Comparison of ENCODE assay signal across 1 cellular context in the genomic region with DNA sequence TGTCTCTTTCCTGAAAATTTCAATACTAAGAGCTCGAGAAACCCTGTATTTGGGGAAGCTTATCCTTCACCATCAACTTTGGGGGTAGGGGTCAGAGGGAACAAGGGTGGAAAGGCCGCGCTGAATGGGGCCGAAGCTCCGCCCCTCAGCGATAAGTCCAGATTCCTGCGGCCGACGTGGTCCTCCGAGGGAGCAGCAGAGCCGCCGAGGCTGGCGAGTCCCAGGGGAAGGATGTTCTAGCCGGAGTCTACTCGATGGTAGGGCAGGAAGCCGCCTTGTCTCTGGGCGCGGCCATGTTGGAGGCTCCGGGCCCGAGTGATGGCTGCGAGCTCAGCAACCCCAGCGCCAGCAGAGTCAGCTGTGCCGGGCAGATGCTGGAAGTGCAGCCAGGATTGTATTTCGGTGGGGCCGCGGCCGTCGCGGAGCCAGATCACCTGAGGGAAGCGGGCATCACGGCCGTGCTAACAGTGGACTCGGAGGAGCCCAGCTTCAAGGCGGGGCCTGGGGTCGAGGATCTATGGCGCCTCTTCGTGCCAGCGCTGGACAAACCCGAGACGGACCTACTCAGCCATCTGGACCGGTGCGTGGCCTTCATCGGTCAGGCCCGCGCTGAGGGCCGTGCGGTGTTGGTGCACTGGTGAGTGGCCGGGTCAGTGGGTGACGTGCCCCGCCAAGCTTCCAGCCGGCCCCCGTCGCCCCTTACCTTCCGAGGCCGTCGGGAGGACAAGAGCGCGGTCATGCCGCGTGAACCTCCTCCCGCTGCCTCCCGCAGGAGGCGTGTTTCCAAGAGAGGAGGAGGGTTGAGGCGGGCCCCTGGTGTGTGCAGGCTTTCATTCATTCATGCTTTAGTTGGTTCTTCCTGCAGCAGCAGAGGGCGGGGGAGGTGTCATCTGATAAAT.
TF ChIP-seq lines count a peak whose summit lies in the region.

A gene with protein sequence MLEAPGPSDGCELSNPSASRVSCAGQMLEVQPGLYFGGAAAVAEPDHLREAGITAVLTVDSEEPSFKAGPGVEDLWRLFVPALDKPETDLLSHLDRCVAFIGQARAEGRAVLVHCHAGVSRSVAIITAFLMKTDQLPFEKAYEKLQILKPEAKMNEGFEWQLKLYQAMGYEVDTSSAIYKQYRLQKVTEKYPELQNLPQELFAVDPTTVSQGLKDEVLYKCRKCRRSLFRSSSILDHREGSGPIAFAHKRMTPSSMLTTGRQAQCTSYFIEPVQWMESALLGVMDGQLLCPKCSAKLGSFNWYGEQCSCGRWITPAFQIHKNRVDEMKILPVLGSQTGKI (plus strand): TSS at position 278 of the 899 bp plus-strand sequence. CDS start 16 bp downstream, at position 294.

TF ChIP-seq in HepG2, 621 proteins besides CTCF, POLR2A, EP300 and RAD21 (continued from another document and continues in another):
- TF ChIP-seq, protein P1, sequence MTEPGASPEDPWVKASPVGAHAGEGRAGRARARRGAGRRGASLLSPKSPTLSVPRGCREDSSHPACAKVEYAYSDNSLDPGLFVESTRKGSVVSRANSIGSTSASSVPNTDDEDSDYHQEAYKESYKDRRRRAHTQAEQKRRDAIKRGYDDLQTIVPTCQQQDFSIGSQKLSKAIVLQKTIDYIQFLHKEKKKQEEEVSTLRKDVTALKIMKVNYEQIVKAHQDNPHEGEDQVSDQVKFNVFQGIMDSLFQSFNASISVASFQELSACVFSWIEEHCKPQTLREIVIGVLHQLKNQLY (CRISPR knock-in tag; IDR thresholded peaks at IDR 0.05): no peak
- TF ChIP-seq ZNF546 (CRISPR knock-in tag; conservative IDR thresholded peaks at IDR 0.05): no peak; the same call in 1 of the 2 replicates
- no peak for TF ChIP-seq NBN (conservative IDR thresholded peaks at IDR 0.05)
- TF ChIP-seq ZNF34 (CRISPR knock-in tag; IDR thresholded peaks at IDR 0.05; ENCODE audit: borderline replicate concordance): 0 out of 2 replicates have a peak, but pooled peaks have one; percentile 60
- TF ChIP-seq TOE1 (CRISPR knock-in tag; IDR thresholded peaks at IDR 0.05): 0 out of 2 replicates have a peak, but pooled peaks have one; percentile 23
- TF ChIP-seq, protein P2, sequence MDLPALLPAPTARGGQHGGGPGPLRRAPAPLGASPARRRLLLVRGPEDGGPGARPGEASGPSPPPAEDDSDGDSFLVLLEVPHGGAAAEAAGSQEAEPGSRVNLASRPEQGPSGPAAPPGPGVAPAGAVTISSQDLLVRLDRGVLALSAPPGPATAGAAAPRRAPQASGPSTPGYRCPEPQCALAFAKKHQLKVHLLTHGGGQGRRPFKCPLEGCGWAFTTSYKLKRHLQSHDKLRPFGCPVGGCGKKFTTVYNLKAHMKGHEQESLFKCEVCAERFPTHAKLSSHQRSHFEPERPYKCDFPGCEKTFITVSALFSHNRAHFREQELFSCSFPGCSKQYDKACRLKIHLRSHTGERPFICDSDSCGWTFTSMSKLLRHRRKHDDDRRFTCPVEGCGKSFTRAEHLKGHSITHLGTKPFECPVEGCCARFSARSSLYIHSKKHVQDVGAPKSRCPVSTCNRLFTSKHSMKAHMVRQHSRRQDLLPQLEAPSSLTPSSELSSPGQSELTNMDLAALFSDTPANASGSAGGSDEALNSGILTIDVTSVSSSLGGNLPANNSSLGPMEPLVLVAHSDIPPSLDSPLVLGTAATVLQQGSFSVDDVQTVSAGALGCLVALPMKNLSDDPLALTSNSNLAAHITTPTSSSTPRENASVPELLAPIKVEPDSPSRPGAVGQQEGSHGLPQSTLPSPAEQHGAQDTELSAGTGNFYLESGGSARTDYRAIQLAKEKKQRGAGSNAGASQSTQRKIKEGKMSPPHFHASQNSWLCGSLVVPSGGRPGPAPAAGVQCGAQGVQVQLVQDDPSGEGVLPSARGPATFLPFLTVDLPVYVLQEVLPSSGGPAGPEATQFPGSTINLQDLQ (CRISPR knock-in tag; IDR thresholded peaks at IDR 0.05): peak; percentile 65; the same call in 1 of the 2 replicates
- no peak for TF ChIP-seq ZNF282 (IDR thresholded peaks at IDR 0.05; ENCODE audit: partially characterized antibody)
- 0 out of 2 replicates have a peak, but pooled peaks have one; percentile 61 for TF ChIP-seq ZNF724P (CRISPR knock-in tag; IDR thresholded peaks at IDR 0.05; ENCODE audit: borderline replicate concordance)
- TF ChIP-seq ZNF382 (CRISPR knock-in tag; IDR thresholded peaks at IDR 0.05; ENCODE audit: borderline replicate concordance): no peak
- TF ChIP-seq CCAR2 (optimal IDR thresholded peaks at IDR 0.05; ENCODE audit: low read depth, low read length): no peak
- TF ChIP-seq, protein P3, sequence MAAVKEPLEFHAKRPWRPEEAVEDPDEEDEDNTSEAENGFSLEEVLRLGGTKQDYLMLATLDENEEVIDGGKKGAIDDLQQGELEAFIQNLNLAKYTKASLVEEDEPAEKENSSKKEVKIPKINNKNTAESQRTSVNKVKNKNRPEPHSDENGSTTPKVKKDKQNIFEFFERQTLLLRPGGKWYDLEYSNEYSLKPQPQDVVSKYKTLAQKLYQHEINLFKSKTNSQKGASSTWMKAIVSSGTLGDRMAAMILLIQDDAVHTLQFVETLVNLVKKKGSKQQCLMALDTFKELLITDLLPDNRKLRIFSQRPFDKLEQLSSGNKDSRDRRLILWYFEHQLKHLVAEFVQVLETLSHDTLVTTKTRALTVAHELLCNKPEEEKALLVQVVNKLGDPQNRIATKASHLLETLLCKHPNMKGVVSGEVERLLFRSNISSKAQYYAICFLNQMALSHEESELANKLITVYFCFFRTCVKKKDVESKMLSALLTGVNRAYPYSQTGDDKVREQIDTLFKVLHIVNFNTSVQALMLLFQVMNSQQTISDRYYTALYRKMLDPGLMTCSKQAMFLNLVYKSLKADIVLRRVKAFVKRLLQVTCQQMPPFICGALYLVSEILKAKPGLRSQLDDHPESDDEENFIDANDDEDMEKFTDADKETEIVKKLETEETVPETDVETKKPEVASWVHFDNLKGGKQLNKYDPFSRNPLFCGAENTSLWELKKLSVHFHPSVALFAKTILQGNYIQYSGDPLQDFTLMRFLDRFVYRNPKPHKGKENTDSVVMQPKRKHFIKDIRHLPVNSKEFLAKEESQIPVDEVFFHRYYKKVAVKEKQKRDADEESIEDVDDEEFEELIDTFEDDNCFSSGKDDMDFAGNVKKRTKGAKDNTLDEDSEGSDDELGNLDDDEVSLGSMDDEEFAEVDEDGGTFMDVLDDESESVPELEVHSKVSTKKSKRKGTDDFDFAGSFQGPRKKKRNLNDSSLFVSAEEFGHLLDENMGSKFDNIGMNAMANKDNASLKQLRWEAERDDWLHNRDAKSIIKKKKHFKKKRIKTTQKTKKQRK (IDR thresholded peaks at IDR 0.05; ENCODE audit: low read length): no peak
- peak; percentile 71; the same call in 1 of the 2 replicates for TF ChIP-seq ZFP41 (CRISPR knock-in tag; IDR thresholded peaks at IDR 0.05; ENCODE audit: borderline replicate concordance)
- TF ChIP-seq HOXA3 (CRISPR knock-in tag; IDR thresholded peaks at IDR 0.05): peak; percentile 82
- TF ChIP-seq, protein P4, sequence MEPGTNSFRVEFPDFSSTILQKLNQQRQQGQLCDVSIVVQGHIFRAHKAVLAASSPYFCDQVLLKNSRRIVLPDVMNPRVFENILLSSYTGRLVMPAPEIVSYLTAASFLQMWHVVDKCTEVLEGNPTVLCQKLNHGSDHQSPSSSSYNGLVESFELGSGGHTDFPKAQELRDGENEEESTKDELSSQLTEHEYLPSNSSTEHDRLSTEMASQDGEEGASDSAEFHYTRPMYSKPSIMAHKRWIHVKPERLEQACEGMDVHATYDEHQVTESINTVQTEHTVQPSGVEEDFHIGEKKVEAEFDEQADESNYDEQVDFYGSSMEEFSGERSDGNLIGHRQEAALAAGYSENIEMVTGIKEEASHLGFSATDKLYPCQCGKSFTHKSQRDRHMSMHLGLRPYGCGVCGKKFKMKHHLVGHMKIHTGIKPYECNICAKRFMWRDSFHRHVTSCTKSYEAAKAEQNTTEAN (CRISPR knock-in tag; conservative IDR thresholded peaks at IDR 0.05): no peak
- TF ChIP-seq, protein P5, sequence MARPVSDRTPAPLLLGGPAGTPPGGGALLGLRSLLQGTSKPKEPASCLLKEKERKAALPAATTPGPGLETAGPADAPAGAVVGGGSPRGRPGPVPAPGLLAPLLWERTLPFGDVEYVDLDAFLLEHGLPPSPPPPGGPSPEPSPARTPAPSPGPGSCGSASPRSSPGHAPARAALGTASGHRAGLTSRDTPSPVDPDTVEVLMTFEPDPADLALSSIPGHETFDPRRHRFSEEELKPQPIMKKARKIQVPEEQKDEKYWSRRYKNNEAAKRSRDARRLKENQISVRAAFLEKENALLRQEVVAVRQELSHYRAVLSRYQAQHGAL (CRISPR knock-in tag; IDR thresholded peaks at IDR 0.05; ENCODE audit: not compliant biosample characterization): no peak
- TF ChIP-seq, protein P6, sequence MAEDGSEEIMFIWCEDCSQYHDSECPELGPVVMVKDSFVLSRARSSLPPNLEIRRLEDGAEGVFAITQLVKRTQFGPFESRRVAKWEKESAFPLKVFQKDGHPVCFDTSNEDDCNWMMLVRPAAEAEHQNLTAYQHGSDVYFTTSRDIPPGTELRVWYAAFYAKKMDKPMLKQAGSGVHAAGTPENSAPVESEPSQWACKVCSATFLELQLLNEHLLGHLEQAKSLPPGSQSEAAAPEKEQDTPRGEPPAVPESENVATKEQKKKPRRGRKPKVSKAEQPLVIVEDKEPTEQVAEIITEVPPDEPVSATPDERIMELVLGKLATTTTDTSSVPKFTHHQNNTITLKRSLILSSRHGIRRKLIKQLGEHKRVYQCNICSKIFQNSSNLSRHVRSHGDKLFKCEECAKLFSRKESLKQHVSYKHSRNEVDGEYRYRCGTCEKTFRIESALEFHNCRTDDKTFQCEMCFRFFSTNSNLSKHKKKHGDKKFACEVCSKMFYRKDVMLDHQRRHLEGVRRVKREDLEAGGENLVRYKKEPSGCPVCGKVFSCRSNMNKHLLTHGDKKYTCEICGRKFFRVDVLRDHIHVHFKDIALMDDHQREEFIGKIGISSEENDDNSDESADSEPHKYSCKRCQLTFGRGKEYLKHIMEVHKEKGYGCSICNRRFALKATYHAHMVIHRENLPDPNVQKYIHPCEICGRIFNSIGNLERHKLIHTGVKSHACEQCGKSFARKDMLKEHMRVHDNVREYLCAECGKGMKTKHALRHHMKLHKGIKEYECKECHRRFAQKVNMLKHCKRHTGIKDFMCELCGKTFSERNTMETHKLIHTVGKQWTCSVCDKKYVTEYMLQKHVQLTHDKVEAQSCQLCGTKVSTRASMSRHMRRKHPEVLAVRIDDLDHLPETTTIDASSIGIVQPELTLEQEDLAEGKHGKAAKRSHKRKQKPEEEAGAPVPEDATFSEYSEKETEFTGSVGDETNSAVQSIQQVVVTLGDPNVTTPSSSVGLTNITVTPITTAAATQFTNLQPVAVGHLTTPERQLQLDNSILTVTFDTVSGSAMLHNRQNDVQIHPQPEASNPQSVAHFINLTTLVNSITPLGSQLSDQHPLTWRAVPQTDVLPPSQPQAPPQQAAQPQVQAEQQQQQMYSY (CRISPR knock-in tag; IDR thresholded peaks at IDR 0.05): peak; percentile 61
- TF ChIP-seq, protein P7, sequence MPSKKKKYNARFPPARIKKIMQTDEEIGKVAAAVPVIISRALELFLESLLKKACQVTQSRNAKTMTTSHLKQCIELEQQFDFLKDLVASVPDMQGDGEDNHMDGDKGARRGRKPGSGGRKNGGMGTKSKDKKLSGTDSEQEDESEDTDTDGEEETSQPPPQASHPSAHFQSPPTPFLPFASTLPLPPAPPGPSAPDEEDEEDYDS (CRISPR knock-in tag; IDR thresholded peaks at IDR 0.05): peak; percentile 65
- TF ChIP-seq ATF7 (IDR thresholded peaks at IDR 0.05): no peak
- peak; percentile 66; the same call in 1 of the 2 replicates for TF ChIP-seq ATF7 (CRISPR knock-in tag; IDR thresholded peaks at IDR 0.05)
- TF ChIP-seq ZNF570 (CRISPR knock-in tag; IDR thresholded peaks at IDR 0.05; ENCODE audit: borderline replicate concordance): no peak
- TF ChIP-seq, protein P8, sequence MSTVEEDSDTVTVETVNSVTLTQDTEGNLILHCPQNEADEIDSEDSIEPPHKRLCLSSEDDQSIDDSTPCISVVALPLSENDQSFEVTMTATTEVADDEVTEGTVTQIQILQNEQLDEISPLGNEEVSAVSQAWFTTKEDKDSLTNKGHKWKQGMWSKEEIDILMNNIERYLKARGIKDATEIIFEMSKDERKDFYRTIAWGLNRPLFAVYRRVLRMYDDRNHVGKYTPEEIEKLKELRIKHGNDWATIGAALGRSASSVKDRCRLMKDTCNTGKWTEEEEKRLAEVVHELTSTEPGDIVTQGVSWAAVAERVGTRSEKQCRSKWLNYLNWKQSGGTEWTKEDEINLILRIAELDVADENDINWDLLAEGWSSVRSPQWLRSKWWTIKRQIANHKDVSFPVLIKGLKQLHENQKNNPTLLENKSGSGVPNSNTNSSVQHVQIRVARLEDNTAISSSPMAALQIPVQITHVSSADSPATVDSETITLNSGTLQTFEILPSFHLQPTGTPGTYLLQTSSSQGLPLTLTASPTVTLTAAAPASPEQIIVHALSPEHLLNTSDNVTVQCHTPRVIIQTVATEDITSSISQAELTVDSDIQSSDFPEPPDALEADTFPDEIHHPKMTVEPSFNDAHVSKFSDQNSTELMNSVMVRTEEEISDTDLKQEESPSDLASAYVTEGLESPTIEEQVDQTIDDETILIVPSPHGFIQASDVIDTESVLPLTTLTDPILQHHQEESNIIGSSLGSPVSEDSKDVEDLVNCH (CRISPR knock-in tag; IDR thresholded peaks at IDR 0.05): no peak
- TF ChIP-seq, protein P9, sequence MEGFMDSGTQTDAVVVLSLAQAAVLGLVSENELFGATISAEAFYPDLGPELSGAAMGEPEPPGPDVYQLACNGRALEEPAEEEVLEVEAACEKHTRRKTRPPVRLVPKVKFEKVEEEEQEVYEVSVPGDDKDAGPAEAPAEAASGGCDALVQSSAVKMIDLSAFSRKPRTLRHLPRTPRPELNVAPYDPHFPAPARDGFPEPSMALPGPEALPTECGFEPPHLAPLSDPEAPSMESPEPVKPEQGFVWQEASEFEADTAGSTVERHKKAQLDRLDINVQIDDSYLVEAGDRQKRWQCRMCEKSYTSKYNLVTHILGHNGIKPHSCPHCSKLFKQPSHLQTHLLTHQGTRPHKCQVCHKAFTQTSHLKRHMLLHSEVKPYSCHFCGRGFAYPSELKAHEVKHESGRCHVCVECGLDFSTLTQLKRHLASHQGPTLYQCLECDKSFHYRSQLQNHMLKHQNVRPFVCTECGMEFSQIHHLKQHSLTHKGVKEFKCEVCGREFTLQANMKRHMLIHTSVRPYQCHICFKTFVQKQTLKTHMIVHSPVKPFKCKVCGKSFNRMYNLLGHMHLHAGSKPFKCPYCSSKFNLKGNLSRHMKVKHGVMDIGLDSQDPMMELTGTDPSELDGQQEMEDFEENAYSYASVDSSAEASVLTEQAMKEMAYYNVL (CRISPR knock-in tag; IDR thresholded peaks at IDR 0.05; ENCODE audit: borderline replicate concordance): peak; percentile 79; the same call in 1 of the 2 replicates
- TF ChIP-seq, protein P10, sequence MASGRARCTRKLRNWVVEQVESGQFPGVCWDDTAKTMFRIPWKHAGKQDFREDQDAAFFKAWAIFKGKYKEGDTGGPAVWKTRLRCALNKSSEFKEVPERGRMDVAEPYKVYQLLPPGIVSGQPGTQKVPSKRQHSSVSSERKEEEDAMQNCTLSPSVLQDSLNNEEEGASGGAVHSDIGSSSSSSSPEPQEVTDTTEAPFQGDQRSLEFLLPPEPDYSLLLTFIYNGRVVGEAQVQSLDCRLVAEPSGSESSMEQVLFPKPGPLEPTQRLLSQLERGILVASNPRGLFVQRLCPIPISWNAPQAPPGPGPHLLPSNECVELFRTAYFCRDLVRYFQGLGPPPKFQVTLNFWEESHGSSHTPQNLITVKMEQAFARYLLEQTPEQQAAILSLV (CRISPR knock-in tag; IDR thresholded peaks at IDR 0.05; ENCODE audit: borderline replicate concordance): peak; percentile 92
- no peak for TF ChIP-seq MLLT10 (CRISPR knock-in tag; IDR thresholded peaks at IDR 0.05)
- peak; percentile 33; the same call in 1 of the 2 replicates for TF ChIP-seq ZNF337 (CRISPR knock-in tag; IDR thresholded peaks at IDR 0.05; ENCODE audit: borderline replicate concordance, low read depth)
- no peak for TF ChIP-seq ZBTB21 (CRISPR knock-in tag; IDR thresholded peaks at IDR 0.05)
- no peak for TF ChIP-seq ZNF660 (CRISPR knock-in tag; IDR thresholded peaks at IDR 0.05; ENCODE audit: borderline replicate concordance, low read depth)
- peak; percentile 59; the same call in 1 of the 2 replicates for TF ChIP-seq ZNF274 (CRISPR knock-in tag; IDR thresholded peaks at IDR 0.05)
